1 cellular context compared by ENCODE assay signal in genomic region chr13:25353344-25353743, GRCh38.
TF ChIP-seq lines count a peak whose summit lies in the region.

No MANE protein-coding gene starts in this region.

TF ChIP-seq in K562, 482 proteins besides CTCF, POLR2A, EP300 and RAD21 (continued from another document and continues in another):
- TF ChIP-seq PBX2 (CRISPR knock-in tag; IDR thresholded peaks at IDR 0.05; ENCODE audit: low read depth) (no peak), PBX2 (tag; conservative IDR thresholded peaks at IDR 0.05; ENCODE audit: low read depth) (no peak), PYGO2 (tag; IDR thresholded peaks at IDR 0.05) (0 out of 2 replicates have a peak, but pooled peaks have one; percentile 28), BACH1 (tag; IDR thresholded peaks at IDR 0.05) (no peak), TOE1 (IDR thresholded peaks at IDR 0.05; ENCODE audit: borderline replicate concordance) (no peak), TOE1 (CRISPR knock-in tag; IDR thresholded peaks at IDR 0.05; ENCODE audit: borderline replicate concordance, low read depth) (no peak), C11orf30 (IDR thresholded peaks at IDR 0.05; ENCODE audit: low read depth) (no peak), XRCC4 (IDR thresholded peaks at IDR 0.05; ENCODE audit: extremely low read depth, insufficient read depth, insufficient read length) (no peak), ZNF589 (CRISPR knock-in tag; IDR thresholded peaks at IDR 0.05; ENCODE audit: low read depth) (no peak), FOXK2 (conservative IDR thresholded peaks at IDR 0.05 in 1 of 2, IDR thresholded peaks at IDR 0.05 in 1 of 2; ENCODE audit: low read depth in 2 of 2) (no peak), NR4A1 (CRISPR knock-in tag; IDR thresholded peaks at IDR 0.05) (no peak), NR4A1 (tag; IDR thresholded peaks at IDR 0.05) (peak; percentile 85), ZBTB5 (IDR thresholded peaks at IDR 0.05) (no peak), E2F8 (IDR thresholded peaks at IDR 0.05; ENCODE audit: low read depth, partially characterized antibody) (no peak), ZNF592 (IDR thresholded peaks at IDR 0.05) (peak; percentile 72), ZNF75A (CRISPR knock-in tag; IDR thresholded peaks at IDR 0.05) (no peak), NFRKB (IDR thresholded peaks at IDR 0.05; ENCODE audit: low read depth) (no peak), ZBTB8A (IDR thresholded peaks at IDR 0.05; ENCODE audit: partially characterized antibody) (no peak), FOXM1 (IDR thresholded peaks at IDR 0.05; ENCODE audit: low read depth) (no peak), FOXM1 (CRISPR knock-in tag; IDR thresholded peaks at IDR 0.05; ENCODE audit: low read depth) (no peak), CXXC5 (CRISPR knock-in tag; IDR thresholded peaks at IDR 0.05) (0 out of 2 replicates have a peak, but pooled peaks have one; percentile 24), ZNF76 (CRISPR knock-in tag; IDR thresholded peaks at IDR 0.05; ENCODE audit: borderline replicate concordance) (no peak), ZNF785 (CRISPR knock-in tag; IDR thresholded peaks at IDR 0.05) (no peak), ZNF318 (IDR thresholded peaks at IDR 0.05; ENCODE audit: borderline replicate concordance in 1 of 2, low read depth in 1 of 2) (no peak), ELF2 (CRISPR knock-in tag; IDR thresholded peaks at IDR 0.05) (no peak), POLR3G (IDR thresholded peaks at IDR 0.05; ENCODE audit: extremely low read depth, insufficient read length, insufficient replicate concordance) (no peak)
- TF ChIP-seq, protein P1, sequence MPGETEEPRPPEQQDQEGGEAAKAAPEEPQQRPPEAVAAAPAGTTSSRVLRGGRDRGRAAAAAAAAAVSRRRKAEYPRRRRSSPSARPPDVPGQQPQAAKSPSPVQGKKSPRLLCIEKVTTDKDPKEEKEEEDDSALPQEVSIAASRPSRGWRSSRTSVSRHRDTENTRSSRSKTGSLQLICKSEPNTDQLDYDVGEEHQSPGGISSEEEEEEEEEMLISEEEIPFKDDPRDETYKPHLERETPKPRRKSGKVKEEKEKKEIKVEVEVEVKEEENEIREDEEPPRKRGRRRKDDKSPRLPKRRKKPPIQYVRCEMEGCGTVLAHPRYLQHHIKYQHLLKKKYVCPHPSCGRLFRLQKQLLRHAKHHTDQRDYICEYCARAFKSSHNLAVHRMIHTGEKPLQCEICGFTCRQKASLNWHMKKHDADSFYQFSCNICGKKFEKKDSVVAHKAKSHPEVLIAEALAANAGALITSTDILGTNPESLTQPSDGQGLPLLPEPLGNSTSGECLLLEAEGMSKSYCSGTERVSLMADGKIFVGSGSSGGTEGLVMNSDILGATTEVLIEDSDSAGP (CRISPR knock-in tag; IDR thresholded peaks at IDR 0.05): no peak
- TF ChIP-seq, protein P2, sequence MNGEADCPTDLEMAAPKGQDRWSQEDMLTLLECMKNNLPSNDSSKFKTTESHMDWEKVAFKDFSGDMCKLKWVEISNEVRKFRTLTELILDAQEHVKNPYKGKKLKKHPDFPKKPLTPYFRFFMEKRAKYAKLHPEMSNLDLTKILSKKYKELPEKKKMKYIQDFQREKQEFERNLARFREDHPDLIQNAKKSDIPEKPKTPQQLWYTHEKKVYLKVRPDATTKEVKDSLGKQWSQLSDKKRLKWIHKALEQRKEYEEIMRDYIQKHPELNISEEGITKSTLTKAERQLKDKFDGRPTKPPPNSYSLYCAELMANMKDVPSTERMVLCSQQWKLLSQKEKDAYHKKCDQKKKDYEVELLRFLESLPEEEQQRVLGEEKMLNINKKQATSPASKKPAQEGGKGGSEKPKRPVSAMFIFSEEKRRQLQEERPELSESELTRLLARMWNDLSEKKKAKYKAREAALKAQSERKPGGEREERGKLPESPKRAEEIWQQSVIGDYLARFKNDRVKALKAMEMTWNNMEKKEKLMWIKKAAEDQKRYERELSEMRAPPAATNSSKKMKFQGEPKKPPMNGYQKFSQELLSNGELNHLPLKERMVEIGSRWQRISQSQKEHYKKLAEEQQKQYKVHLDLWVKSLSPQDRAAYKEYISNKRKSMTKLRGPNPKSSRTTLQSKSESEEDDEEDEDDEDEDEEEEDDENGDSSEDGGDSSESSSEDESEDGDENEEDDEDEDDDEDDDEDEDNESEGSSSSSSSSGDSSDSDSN (IDR thresholded peaks at IDR 0.05; ENCODE audit: borderline replicate concordance in 1 of 2, low read depth in 2 of 2, low read length in 2 of 2): no peak
- TF ChIP-seq, protein P3, sequence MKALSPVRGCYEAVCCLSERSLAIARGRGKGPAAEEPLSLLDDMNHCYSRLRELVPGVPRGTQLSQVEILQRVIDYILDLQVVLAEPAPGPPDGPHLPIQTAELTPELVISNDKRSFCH (CRISPR knock-in tag; IDR thresholded peaks at IDR 0.05): no peak
- TF ChIP-seq, protein P3 (tag; IDR thresholded peaks at IDR 0.05): peak; percentile 79
